Comparison of ENCODE assay signal across 14 cellular contexts in the genomic region with DNA sequence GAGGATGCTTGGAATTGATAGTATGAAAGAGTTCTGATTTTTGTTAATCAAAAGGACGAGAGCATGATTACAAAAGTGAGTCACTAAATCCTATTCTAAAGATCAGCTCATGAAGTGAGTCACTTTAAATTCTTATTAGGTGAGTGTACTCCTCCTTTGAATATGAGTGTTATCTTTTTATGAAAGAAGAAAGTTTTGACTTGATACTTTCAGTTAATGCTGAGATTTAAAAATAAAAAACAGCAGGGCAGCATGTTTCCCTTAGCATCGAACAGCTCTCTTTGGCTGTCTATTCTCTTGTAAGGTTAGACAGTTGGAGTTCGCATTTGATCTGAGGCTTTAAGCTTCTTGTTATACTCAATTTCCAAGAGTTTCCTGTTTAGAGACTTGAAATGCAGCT.
DNase-seq lines count a peak whose midpoint lies in the region; ATAC-seq and TF ChIP-seq lines count a peak whose summit lies in the region.
"Had no signal": no experiment of that assay in that cellular context is flagged by ENCODE, and none has a peak within 500 bp of the region (broad histone marks: within the 10 kb centered on the region; RNA-seq: fewer than 3 reads in every experiment).

No MANE protein-coding gene starts in this region.

- no peaks in the 10 kb centered on the region for H3K27me3 Mint-ChIP-seq in progenitor cell of endocrine pancreas
- H3K27me3 Mint-ChIP-seq in stimulated activated naive CD8-positive, alpha-beta T cell treated with anti-CD3 and anti-CD28 coated beads, Interleukin-15, amount 100 ng/mL, for 72 hours = no peaks in the 10 kb centered on the region
- H3K27me3 Mint-ChIP-seq: activated CD4-positive, alpha-beta T cell treated with anti-CD3 and anti-CD28 coated beads for 36 hours had no signal

- H3K4me3 ChIP-seq in fibroblast of villous mesenchyme (ENCODE audit: low read depth, low read length) = no peak overlapping the region

- H3K4me3 Mint-ChIP-seq in progenitor cell of endocrine pancreas (ENCODE audit: low read depth) = no peak overlapping the region
- no peak overlapping the region for H3K4me3 Mint-ChIP-seq in stimulated activated naive CD8-positive, alpha-beta T cell treated with anti-CD3 and anti-CD28 coated beads, Interleukin-15, amount 100 ng/mL, for 72 hours
- H3K4me3 Mint-ChIP-seq: activated CD4-positive, alpha-beta T cell treated with anti-CD3 and anti-CD28 coated beads for 36 hours had no signal

- H3K36me3 Mint-ChIP-seq in progenitor cell of endocrine pancreas (ENCODE audit: insufficient read depth) = no peaks in the 10 kb centered on the region

- no peak overlapping the region for H3K27ac Mint-ChIP-seq in progenitor cell of endocrine pancreas
- H3K27ac Mint-ChIP-seq in stimulated activated naive CD8-positive, alpha-beta T cell treated with anti-CD3 and anti-CD28 coated beads, Interleukin-15, amount 100 ng/mL, for 72 hours = no peak overlapping the region
- H3K27ac Mint-ChIP-seq: activated CD4-positive, alpha-beta T cell treated with anti-CD3 and anti-CD28 coated beads for 36 hours had no signal

- no peaks in the 10 kb centered on the region for H3K9me3 Mint-ChIP-seq in progenitor cell of endocrine pancreas (ENCODE audit: low read depth)
- H3K9me3 Mint-ChIP-seq in stimulated activated naive CD8-positive, alpha-beta T cell treated with anti-CD3 and anti-CD28 coated beads, Interleukin-15, amount 100 ng/mL, for 72 hours = no peaks in the 10 kb centered on the region

- no peak for ATAC-seq in stimulated activated naive CD8-positive, alpha-beta T cell treated with anti-CD3 and anti-CD28 coated beads, Interleukin-15, amount 100 ng/mL, for 72 hours
- ATAC-seq in HG03342 (IDR thresholded peaks at IDR 0.05; ENCODE audit: unreplicated experiment) = no peak
- ATAC-seq: activated CD4-positive, alpha-beta T cell treated with anti-CD3 and anti-CD28 coated beads for 36 hours had no signal

- no peak for TF ChIP-seq CTCF in fibroblast of villous mesenchyme (IDR thresholded peaks at IDR 0.05; ENCODE audit: insufficient read depth, low read depth, low read length)
- no peak for TF ChIP-seq CTCF in progenitor cell of endocrine pancreas (IDR thresholded peaks at IDR 0.05; ENCODE audit: unreplicated experiment)

- H3K4me1 Mint-ChIP-seq in progenitor cell of endocrine pancreas (ENCODE audit: low read depth) = no peaks in the 10 kb centered on the region
- no peaks in the 10 kb centered on the region for H3K4me1 Mint-ChIP-seq in stimulated activated naive CD8-positive, alpha-beta T cell treated with anti-CD3 and anti-CD28 coated beads, Interleukin-15, amount 100 ng/mL, for 72 hours
- H3K4me1 Mint-ChIP-seq: activated CD4-positive, alpha-beta T cell treated with anti-CD3 and anti-CD28 coated beads for 36 hours had no signal

- DNase-seq in DMS53 (lab: John Stamatoyannopoulos, UW) = peak; percentile 39
- no peak for DNase-seq in DMS53 treated with DMSO at 0.1 percent for 48 hours (lab: John Stamatoyannopoulos, UW; ENCODE audit: unreplicated experiment)
- DNase-seq in SW480 (ENCODE audit: low spot score) = peak; percentile 50
- DNase-seq in fibroblast of villous mesenchyme (ENCODE audit: low read depth) = peak; percentile 57
- no peak for DNase-seq in progenitor cell of endocrine pancreas (ENCODE audit: low spot score, unreplicated experiment)
- no peak for DNase-seq in stimulated activated naive CD8-positive, alpha-beta T cell treated with anti-CD3 and anti-CD28 coated beads, Interleukin-15, amount 100 ng/mL, for 72 hours
- DNase-seq in NCI-H1105 (lab: John Stamatoyannopoulos, UW) = no peak
- DNase-seq: activated CD4-positive, alpha-beta T cell treated with anti-CD3 and anti-CD28 coated beads for 36 hours; activated gamma-delta T cell treated with Interleukin-2 at 50 U/mL for 16 hours; midbrain; MV-4-11; NCI-H446; substantia nigra had no signal

Comparison
In these comparisons a context has a peak if more than half of its experiments do, and no peak if none do; other contexts are left out.
1. DNase-seq: peak in DMS53 (single experiment), SW480 (single experiment) and fibroblast of villous mesenchyme (single experiment); none in DMS53 treated with DMSO at 0.1 percent for 48 hours (single experiment), progenitor cell of endocrine pancreas (single experiment), stimulated activated naive CD8-positive, alpha-beta T cell treated with anti-CD3 and anti-CD28 coated beads, Interleukin-15, amount 100 ng/mL, for 72 hours (0 of 2) and NCI-H1105 (single experiment).